Comparison of ENCODE assay signal across 1 cellular context in genomic region chr16:47581114-47581513, GRCh38.
TF ChIP-seq lines count a peak whose summit lies in the region.

No MANE protein-coding gene starts in this region.

TF ChIP-seq in HepG2, 621 proteins besides CTCF, POLR2A, EP300 and RAD21 (continued from another document):
- TF ChIP-seq NR0B2 (CRISPR knock-in tag; IDR thresholded peaks at IDR 0.05), result no peak
- TF ChIP-seq ZKSCAN8 (CRISPR knock-in tag; IDR thresholded peaks at IDR 0.05; ENCODE audit: borderline replicate concordance), result no peak
- no peak for TF ChIP-seq GMEB2 (CRISPR knock-in tag; IDR thresholded peaks at IDR 0.05; ENCODE audit: low read depth)
- no peak for TF ChIP-seq ZNF503 (CRISPR knock-in tag; IDR thresholded peaks at IDR 0.05)
- no peak for TF ChIP-seq ZNF652 (CRISPR knock-in tag; IDR thresholded peaks at IDR 0.05; ENCODE audit: borderline replicate concordance, low read depth)
- no peak for TF ChIP-seq ZFP91 (CRISPR knock-in tag; IDR thresholded peaks at IDR 0.05; ENCODE audit: borderline replicate concordance)
- TF ChIP-seq GATAD1 (CRISPR knock-in tag; IDR thresholded peaks at IDR 0.05), result no peak
- no peak for TF ChIP-seq ZBTB3 (CRISPR knock-in tag; IDR thresholded peaks at IDR 0.05; ENCODE audit: borderline replicate concordance, low read depth)
- TF ChIP-seq ZNF615 (CRISPR knock-in tag; IDR thresholded peaks at IDR 0.05; ENCODE audit: borderline replicate concordance), result no peak
- no peak for TF ChIP-seq ZNF883 (CRISPR knock-in tag; IDR thresholded peaks at IDR 0.05; ENCODE audit: not compliant biosample characterization)
- no peak for TF ChIP-seq FOXA1 (IDR thresholded peaks at IDR 0.05)
- TF ChIP-seq FOXA1 (CRISPR knock-in tag; IDR thresholded peaks at IDR 0.05), result peak; percentile 80
- TF ChIP-seq PITX1 (CRISPR knock-in tag; IDR thresholded peaks at IDR 0.05), result no peak
- TF ChIP-seq HBP1 (CRISPR knock-in tag; IDR thresholded peaks at IDR 0.05; ENCODE audit: low read depth), result no peak
- TF ChIP-seq FOXA3 (CRISPR knock-in tag; IDR thresholded peaks at IDR 0.05), result 0 out of 2 replicates have a peak, but pooled peaks have one; percentile 23
